14 cellular contexts compared by ENCODE assay signal in the genomic region with DNA sequence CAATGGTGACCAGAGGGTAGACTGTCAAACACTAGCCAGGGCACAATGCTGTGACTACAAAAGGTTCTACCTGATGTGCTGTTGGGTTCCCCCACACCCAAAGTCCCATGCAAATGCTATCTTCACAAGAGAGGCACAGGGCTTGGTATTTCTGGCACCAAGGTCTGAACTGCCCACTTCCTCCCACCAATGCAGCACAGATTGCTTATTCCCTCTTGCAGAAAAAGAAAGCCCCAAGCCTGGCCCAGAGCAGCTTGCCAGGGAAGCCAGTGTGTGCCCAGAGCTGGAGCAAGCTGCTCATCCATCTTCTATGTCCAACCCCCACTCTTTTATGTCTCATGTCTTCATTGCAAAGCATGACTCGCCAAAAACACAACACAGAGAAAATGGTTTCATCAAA.
DNase-seq lines count a peak whose midpoint lies in the region; ATAC-seq and TF ChIP-seq lines count a peak whose summit lies in the region.
"Had no signal": no experiment of that assay in that cellular context is flagged by ENCODE, and none has a peak within 500 bp of the region (broad histone marks: within the 10 kb centered on the region; RNA-seq: fewer than 3 reads in every experiment).

No MANE protein-coding gene starts in this region.

- peak; percentile 49 for DNase-seq in EL
- peak in 1 of 2 experiments; percentile 53 for DNase-seq in PC-9
- DNase-seq in neuronal stem cell (ENCODE audit: low spot score): no peak
- DNase-seq in activated T-cell treated with anti-CD3 and anti-CD28 coated beads, Interleukin-2, amount 50 U/mL, for 1 hour: no peak
- DNase-seq in esophagus muscularis mucosa (ENCODE audit: extremely low spot score): no peak
- DNase-seq: activated CD4-positive, alpha-beta T cell treated with anti-CD3 and anti-CD28 coated beads, Interleukin-2, amount 50 U/mL, for 1 hour; activated naive CD4-positive, alpha-beta T cell treated with Interleukin-2 at 50 U/mL for 16 hours; CD4-positive, alpha-beta T cell; midbrain had no signal

- H3K23ac ChIP-seq in neuronal stem cell (ENCODE audit: low read depth, low read length, poor library complexity): no peak overlapping the region

- H3K36me3 ChIP-seq in PC-9 (ENCODE audit: low read depth) (peaks cover 33% of the 10 kb centered on the region), neuronal stem cell (replicated peaks in 1 of 2; ENCODE audit: control insufficient read depth in 2 of 2, insufficient read depth in 2 of 2, low read length in 2 of 2) (no peaks in the 10 kb centered on the region), esophagus muscularis mucosa (no peaks in the 10 kb centered on the region)

- TF ChIP-seq EP300 in esophagus muscularis mucosa (IDR thresholded peaks at IDR 0.05): no peak

- no peak overlapping the region for H2BK12ac ChIP-seq in neuronal stem cell (ENCODE audit: low read length)

- TF ChIP-seq CTCF in PC-9 (conservative IDR thresholded peaks at IDR 0.05): no peak
- no peak for TF ChIP-seq CTCF in esophagus muscularis mucosa (IDR thresholded peaks at IDR 0.05)

- H2BK5ac ChIP-seq in neuronal stem cell (ENCODE audit: low read length): no peak overlapping the region

- H3K4ac ChIP-seq in neuronal stem cell (ENCODE audit: low read length): no peak overlapping the region

- no peaks in the 10 kb centered on the region for H3K9me3 ChIP-seq in PC-9 (ENCODE audit: insufficient read depth, low read depth)
- no peaks in the 10 kb centered on the region for H3K9me3 ChIP-seq in neuronal stem cell (replicated peaks in 1 of 2; ENCODE audit: control insufficient read depth in 2 of 2, insufficient read depth in 1 of 2, low read depth in 1 of 2, low read length in 2 of 2)
- H3K9me3 ChIP-seq in esophagus muscularis mucosa: no peaks in the 10 kb centered on the region

- H3K4me2 ChIP-seq in PC-9: peak overlapping the region; percentile 99
- H3K4me2 ChIP-seq in neuronal stem cell (ENCODE audit: insufficient read depth, low read length, poor library complexity, severe bottlenecking): no peak overlapping the region

- no peak overlapping the region for H4K91ac ChIP-seq in neuronal stem cell (ENCODE audit: low read depth, low read length, poor library complexity)

- peak overlapping the region; percentile 100; the same call in 1 of the 2 replicates for H3K4me3 ChIP-seq in PC-9
- no peak overlapping the region for H3K4me3 ChIP-seq in neuronal stem cell (ENCODE audit: low read length in 2 of 2)
- H3K4me3 ChIP-seq in esophagus muscularis mucosa: no peak overlapping the region
- H3K4me3 ChIP-seq: coronary artery had no signal

- no peaks in the 10 kb centered on the region for H3K9me2 ChIP-seq in PC-9 (ENCODE audit: insufficient read depth)

- peaks cover 48% of the 10 kb centered on the region for H3K4me1 ChIP-seq in PC-9 (replicated peaks; ENCODE audit: insufficient read depth)
- H3K4me1 ChIP-seq in neuronal stem cell (ENCODE audit: control insufficient read depth in 2 of 2, insufficient read depth in 1 of 2, low read depth in 1 of 2, low read length in 2 of 2): peaks cover 0 to 23% of the 10 kb centered on the region in 2 donors
- no peaks in the 10 kb centered on the region for H3K4me1 ChIP-seq in esophagus muscularis mucosa

- H3K27ac ChIP-seq in PC-9 (peak overlapping the region; percentile 98), neuronal stem cell (replicated peaks; ENCODE audit: low read length) (no peak overlapping the region), esophagus muscularis mucosa (replicated peaks in 1 of 4) (no peak overlapping the region)
- H3K27ac ChIP-seq: coronary artery had no signal

- no peak overlapping the region for H4K8ac ChIP-seq in neuronal stem cell (ENCODE audit: low read depth, low read length)

- H3K18ac ChIP-seq in neuronal stem cell (ENCODE audit: low read length): peak overlapping the region; percentile 54

- intact Hi-C loops in PC-9 (cut with micrococcal nuclease; ENCODE audit: unreplicated experiment) (loop anchor here (2.0 to 10.0 kb wide), 3 partner anchors 167 to 1609 kb away; no protein-coding TSS in a partner anchor), esophagus muscularis mucosa (cut with DNase I) (no loop called here)

- H3K9ac ChIP-seq in neuronal stem cell (ENCODE audit: low read depth, low read length, poor library complexity): no peak overlapping the region

- no peaks in the 10 kb centered on the region for H4K20me1 ChIP-seq in PC-9 (ENCODE audit: insufficient read depth)

- peaks cover 40% of the 10 kb centered on the region for H3K79me2 ChIP-seq in PC-9 (ENCODE audit: low read depth)

- no TSS peak for BruUV-seq in PC-9 (replicated peaks; lab: Mats Ljungman, UMichigan)

- CTCF ChIA-PET in PC-9 (lab: Charles Lee): interaction anchor here (0.7 kb wide), 1 partner anchor 185 kb away, joined by 4 read pairs; no protein-coding TSS in a partner anchor

- H2AFZ ChIP-seq in PC-9 (no peak overlapping the region), neuronal stem cell (ENCODE audit: low read length) (no peak overlapping the region)

- POLR2A ChIA-PET in PC-9 (lab: Charles Lee; ENCODE audit: unreplicated experiment): interaction anchor here (0.7 to 1.6 kb wide), 5 partner anchors 18 to 817 kb away, joined by 3 to 25 read pairs (median 8); no protein-coding TSS in a partner anchor

- H3K27me3 ChIP-seq in PC-9 (ENCODE audit: insufficient read depth, low read depth) (no peaks in the 10 kb centered on the region), neuronal stem cell (ENCODE audit: control insufficient read depth in 3 of 3, insufficient read depth in 3 of 3, low read depth in 1 of 3, low read length in 3 of 3) (no peaks in the 10 kb centered on the region), esophagus muscularis mucosa (no peaks in the 10 kb centered on the region)

- peak overlapping the region; percentile 17 for H2BK15ac ChIP-seq in neuronal stem cell (ENCODE audit: low read length)

- no peak overlapping the region for H2AK5ac ChIP-seq in neuronal stem cell (ENCODE audit: low read depth, low read length)

- H3F3A ChIP-seq in PC-9 (ENCODE audit: insufficient read depth, low read depth): peaks cover 58% of the 10 kb centered on the region

- ATAC-seq in esophagus mucosa (peak; percentile 21), GM19395 (IDR thresholded peaks at IDR 0.05; ENCODE audit: unreplicated experiment) (no peak), HG03097 (IDR thresholded peaks at IDR 0.05; ENCODE audit: low FRiP score, unreplicated experiment) (no peak)
- ATAC-seq: HCT116 had no signal

- no peak overlapping the region for H2BK120ac ChIP-seq in neuronal stem cell (ENCODE audit: low read depth, low read length)

- WGBS in neuronal stem cell (ENCODE audit: extremely low coverage in 2 of 2, insufficient read length in 2 of 2, insufficient replicate concordance in 1 of 2), 2 donors: no CpG with 5 or more reads among the region's 1 CpG
- WGBS in esophagus muscularis mucosa: 100% methylated on average over 1 of the region's 1 CpG

- no peaks in the 10 kb centered on the region for H3K79me1 ChIP-seq in neuronal stem cell (ENCODE audit: low read depth, low read length)

- no peak overlapping the region for H3K14ac ChIP-seq in neuronal stem cell (ENCODE audit: low read length)

- TF ChIP-seq POLR2A in esophagus muscularis mucosa (IDR thresholded peaks at IDR 0.05; ENCODE audit: low read depth): no peak
